ENCODE assay signal across 1 cellular context in the genomic region with DNA sequence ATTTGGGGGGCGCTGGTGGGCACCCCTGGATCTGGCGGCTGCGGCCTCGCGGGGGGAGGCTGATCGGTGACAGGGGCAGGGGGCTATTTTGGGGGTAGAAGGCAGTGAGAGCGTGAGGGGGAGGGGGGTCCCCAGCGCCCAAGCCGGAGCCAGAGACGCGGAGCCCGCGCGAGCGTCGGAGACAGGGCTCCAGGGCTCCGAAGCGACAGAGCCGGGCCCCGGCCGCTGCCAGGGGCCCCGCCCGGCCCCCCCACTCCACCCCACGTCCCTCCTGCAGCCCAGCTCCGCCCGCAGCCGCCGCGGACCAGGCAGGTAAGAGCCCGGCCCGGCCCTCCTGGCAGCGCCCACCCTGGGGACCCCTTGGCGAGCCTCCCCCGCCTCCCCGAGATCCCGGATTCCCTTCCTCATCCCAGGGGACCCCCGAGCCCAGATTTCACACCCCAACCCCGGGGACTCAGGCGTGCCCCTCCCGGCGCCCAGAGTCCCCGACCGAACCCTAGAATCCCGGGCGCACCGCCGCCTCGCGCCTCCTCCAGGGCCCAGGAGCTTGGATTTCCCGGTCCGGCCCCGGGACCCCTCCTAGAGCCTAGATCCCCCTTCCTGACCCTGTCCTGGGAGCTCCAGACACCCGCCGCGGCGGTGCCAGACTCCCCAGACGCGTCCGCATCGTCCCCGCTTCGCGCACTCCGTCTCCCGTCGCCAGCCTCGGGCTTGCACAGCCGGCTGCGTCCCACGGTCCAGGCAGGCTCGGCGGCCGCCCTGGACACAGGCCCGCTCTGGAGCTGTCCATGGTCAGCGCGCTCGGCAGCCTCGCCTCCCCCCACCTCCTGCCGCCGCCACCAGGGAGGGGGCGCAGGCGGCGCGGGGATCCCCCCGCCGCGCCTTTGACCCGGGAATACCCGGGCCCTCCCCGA.
A peak's percentile ranks its signal among the peaks of the same experiment; 100 is the strongest.
TF ChIP-seq lines count a peak whose summit lies in the region.

Gene PPFIA3 (plus strand): TSS at position 134 of the 914 bp plus-strand sequence. CDS start 8,330 bp downstream, outside the sequence.

TF ChIP-seq in K562, 482 proteins besides CTCF, POLR2A, EP300 and RAD21 (continued from another document and continues in another):
- TF ChIP-seq ZNF23 (CRISPR knock-in tag; IDR thresholded peaks at IDR 0.05) (no peak), ZFPM2 (CRISPR knock-in tag; IDR thresholded peaks at IDR 0.05) (no peak), NFE2L1 (tag; IDR thresholded peaks at IDR 0.05; ENCODE audit: borderline replicate concordance, low read depth) (no peak), ZNF507 (tag; conservative IDR thresholded peaks at IDR 0.05) (no peak), RREB1 (CRISPR knock-in tag; IDR thresholded peaks at IDR 0.05) (0 out of 2 replicates have a peak, but pooled peaks have one; percentile 45), MIER1 (IDR thresholded peaks at IDR 0.05; ENCODE audit: low read depth) (peak; percentile 78), TGIF2 (CRISPR knock-in tag; IDR thresholded peaks at IDR 0.05) (no peak; the same call in 1 of the 2 replicates), CC2D1A (IDR thresholded peaks at IDR 0.05) (no peak), PTRF (tag; IDR thresholded peaks at IDR 0.05) (no peak), TCF3 (CRISPR knock-in tag; IDR thresholded peaks at IDR 0.05) (no peak), GATAD2B (IDR thresholded peaks at IDR 0.05; ENCODE audit: borderline replicate concordance) (no peak), YBX1 (IDR thresholded peaks at IDR 0.05) (no peak), ZFP30 (CRISPR knock-in tag; IDR thresholded peaks at IDR 0.05; ENCODE audit: borderline replicate concordance) (no peak), FOXK1 (CRISPR knock-in tag; IDR thresholded peaks at IDR 0.05; ENCODE audit: borderline replicate concordance) (no peak), ZNF408 (CRISPR knock-in tag; IDR thresholded peaks at IDR 0.05; ENCODE audit: low read depth) (no peak), GATAD2A (IDR thresholded peaks at IDR 0.05) (no peak), ZNF668 (CRISPR knock-in tag; IDR thresholded peaks at IDR 0.05) (no peak), STAT5B (CRISPR knock-in tag; IDR thresholded peaks at IDR 0.05) (no peak), ZC3H8 (IDR thresholded peaks at IDR 0.05) (no peak), TFAM (CRISPR knock-in tag; conservative IDR thresholded peaks at IDR 0.05) (no peak), ZNF146 (CRISPR knock-in tag; IDR thresholded peaks at IDR 0.05; ENCODE audit: unreplicated experiment) (no peak)
- TF ChIP-seq, protein P1, sequence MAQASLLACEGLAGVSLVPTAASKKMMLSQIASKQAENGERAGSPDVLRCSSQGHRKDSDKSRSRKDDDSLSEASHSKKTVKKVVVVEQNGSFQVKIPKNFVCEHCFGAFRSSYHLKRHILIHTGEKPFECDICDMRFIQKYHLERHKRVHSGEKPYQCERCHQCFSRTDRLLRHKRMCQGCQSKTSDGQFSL (CRISPR knock-in tag; IDR thresholded peaks at IDR 0.05): peak; percentile 90
- TF ChIP-seq, protein P1 (tag; IDR thresholded peaks at IDR 0.05): peak in 1 of 2 experiments; percentile 52; a peak in 1 of 4 replicates
- TF ChIP-seq, protein P2, sequence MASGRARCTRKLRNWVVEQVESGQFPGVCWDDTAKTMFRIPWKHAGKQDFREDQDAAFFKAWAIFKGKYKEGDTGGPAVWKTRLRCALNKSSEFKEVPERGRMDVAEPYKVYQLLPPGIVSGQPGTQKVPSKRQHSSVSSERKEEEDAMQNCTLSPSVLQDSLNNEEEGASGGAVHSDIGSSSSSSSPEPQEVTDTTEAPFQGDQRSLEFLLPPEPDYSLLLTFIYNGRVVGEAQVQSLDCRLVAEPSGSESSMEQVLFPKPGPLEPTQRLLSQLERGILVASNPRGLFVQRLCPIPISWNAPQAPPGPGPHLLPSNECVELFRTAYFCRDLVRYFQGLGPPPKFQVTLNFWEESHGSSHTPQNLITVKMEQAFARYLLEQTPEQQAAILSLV (tag; IDR thresholded peaks at IDR 0.05): no peak
- TF ChIP-seq, protein P3, sequence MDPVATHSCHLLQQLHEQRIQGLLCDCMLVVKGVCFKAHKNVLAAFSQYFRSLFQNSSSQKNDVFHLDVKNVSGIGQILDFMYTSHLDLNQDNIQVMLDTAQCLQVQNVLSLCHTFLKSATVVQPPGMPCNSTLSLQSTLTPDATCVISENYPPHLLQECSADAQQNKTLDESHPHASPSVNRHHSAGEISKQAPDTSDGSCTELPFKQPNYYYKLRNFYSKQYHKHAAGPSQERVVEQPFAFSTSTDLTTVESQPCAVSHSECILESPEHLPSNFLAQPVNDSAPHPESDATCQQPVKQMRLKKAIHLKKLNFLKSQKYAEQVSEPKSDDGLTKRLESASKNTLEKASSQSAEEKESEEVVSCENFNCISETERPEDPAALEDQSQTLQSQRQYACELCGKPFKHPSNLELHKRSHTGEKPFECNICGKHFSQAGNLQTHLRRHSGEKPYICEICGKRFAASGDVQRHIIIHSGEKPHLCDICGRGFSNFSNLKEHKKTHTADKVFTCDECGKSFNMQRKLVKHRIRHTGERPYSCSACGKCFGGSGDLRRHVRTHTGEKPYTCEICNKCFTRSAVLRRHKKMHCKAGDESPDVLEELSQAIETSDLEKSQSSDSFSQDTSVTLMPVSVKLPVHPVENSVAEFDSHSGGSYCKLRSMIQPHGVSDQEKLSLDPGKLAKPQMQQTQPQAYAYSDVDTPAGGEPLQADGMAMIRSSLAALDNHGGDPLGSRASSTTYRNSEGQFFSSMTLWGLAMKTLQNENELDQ (CRISPR knock-in tag; IDR thresholded peaks at IDR 0.05; ENCODE audit: borderline replicate concordance): 0 out of 2 replicates have a peak, but pooled peaks have one; percentile 16
- TF ChIP-seq, protein P4, sequence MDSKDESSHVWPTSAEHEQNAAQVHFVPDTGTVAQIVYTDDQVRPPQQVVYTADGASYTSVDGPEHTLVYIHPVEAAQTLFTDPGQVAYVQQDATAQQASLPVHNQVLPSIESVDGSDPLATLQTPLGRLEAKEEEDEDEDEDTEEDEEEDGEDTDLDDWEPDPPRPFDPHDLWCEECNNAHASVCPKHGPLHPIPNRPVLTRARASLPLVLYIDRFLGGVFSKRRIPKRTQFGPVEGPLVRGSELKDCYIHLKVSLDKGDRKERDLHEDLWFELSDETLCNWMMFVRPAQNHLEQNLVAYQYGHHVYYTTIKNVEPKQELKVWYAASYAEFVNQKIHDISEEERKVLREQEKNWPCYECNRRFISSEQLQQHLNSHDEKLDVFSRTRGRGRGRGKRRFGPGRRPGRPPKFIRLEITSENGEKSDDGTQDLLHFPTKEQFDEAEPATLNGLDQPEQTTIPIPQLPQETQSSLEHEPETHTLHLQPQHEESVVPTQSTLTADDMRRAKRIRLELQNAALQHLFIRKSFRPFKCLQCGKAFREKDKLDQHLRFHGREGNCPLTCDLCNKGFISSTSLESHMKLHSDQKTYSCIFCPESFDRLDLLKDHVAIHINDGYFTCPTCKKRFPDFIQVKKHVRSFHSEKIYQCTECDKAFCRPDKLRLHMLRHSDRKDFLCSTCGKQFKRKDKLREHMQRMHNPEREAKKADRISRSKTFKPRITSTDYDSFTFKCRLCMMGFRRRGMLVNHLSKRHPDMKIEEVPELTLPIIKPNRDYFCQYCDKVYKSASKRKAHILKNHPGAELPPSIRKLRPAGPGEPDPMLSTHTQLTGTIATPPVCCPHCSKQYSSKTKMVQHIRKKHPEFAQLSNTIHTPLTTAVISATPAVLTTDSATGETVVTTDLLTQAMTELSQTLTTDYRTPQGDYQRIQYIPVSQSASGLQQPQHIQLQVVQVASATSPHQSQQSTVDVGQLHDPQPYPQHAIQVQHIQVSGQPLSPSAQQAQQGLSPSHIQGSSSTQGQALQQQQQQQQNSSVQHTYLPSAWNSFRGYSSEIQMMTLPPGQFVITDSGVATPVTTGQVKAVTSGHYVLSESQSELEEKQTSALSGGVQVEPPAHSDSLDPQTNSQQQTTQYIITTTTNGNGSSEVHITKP (IDR thresholded peaks at IDR 0.05; ENCODE audit: partially characterized antibody): peak; percentile 9
- TF ChIP-seq, protein P5, sequence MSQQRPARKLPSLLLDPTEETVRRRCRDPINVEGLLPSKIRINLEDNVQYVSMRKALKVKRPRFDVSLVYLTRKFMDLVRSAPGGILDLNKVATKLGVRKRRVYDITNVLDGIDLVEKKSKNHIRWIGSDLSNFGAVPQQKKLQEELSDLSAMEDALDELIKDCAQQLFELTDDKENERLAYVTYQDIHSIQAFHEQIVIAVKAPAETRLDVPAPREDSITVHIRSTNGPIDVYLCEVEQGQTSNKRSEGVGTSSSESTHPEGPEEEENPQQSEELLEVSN (IDR thresholded peaks at IDR 0.05; ENCODE audit: borderline replicate concordance in 1 of 2, extremely low read depth in 1 of 2, insufficient read depth in 1 of 2, insufficient read length in 1 of 2, low read depth in 1 of 2, low read length in 1 of 2, poor library complexity in 1 of 2, severe bottlenecking in 1 of 2): peak in 1 of 2 experiments; percentile 60
